11 cellular contexts compared by ENCODE assay signal in the genomic region with DNA sequence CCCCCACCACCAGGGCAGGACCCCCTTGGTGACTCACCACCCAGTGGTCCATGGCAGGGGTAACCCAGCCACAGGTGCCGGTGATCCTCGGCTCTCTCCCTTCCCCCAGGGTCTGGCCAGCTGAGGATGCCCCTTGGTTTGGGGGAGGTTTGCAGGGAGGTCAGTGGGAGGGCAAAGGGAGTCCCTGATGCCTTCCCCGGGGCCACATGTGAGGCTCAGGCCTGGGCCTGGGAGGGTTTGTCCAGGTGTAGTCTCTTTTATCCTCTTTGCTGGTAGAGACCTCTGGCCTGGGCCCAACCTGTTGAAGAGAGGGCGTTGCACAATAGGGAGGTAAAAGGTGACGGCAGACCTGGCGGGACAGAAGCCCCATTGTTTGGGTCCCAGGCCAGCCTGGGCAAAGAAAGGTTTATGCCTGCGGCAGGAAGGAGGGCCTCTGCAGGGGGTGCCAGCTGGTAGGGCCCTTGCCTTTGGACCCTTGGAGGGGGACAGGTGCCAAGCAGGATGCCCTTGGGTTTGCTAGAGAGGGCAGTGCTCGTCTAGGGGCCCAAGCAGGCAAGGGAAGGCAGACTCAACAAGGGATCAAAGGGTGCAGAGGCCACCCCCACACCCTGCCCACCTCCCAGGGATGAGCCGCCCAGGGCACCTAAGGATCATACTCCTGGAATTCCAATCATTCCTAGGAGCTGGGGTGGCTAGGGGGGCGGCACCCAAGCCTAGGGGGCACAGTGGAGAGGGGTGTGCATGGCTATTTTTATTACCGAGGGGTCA. TPM values are rescaled to one million over a fixed set of nuclear protein-coding genes. Genes with fewer than 3 reads are reported as not detected.
DNase-seq lines count a peak whose midpoint lies in the region; TF ChIP-seq lines count a peak whose summit lies in the region.
"Had no signal": no experiment of that assay in that cellular context is flagged by ENCODE, and none has a peak within 500 bp of the region (broad histone marks: within the 10 kb centered on the region; RNA-seq: fewer than 3 reads in every experiment).

No MANE protein-coding gene starts in this region.

- H3K36me3 ChIP-seq in colonic mucosa (no peaks in the 10 kb centered on the region), mucosa of stomach (ENCODE audit: control insufficient read depth, insufficient read depth, low read length) (no peaks in the 10 kb centered on the region), urinary bladder (ENCODE audit: insufficient read depth) (no peaks in the 10 kb centered on the region)
- H3K36me3 ChIP-seq in CD4-positive, alpha-beta memory T cell (ENCODE audit: insufficient read depth, low read length) = no peaks in the 10 kb centered on the region

- H3K27ac ChIP-seq in colonic mucosa (peak overlapping the region; percentile 88), urinary bladder (ENCODE audit: low read depth) (peak overlapping the region; percentile 65)
- no peak overlapping the region for H3K27ac ChIP-seq in CD4-positive, alpha-beta memory T cell (ENCODE audit: low read depth, low read length)

- WGBS in urinary bladder = 68% methylated on average over 11 of the region's 11 CpGs

- POLR2A ChIA-PET in CD4-positive, alpha-beta memory T cell (lab: Charles Lee; ENCODE audit: partially characterized antibody) = no interaction called here

- peak overlapping the region; percentile 94 to 99 for H3K9ac ChIP-seq in colonic mucosa (ENCODE audit: low read depth in 2 of 2, low read length in 2 of 2)
- H3K9ac ChIP-seq in mucosa of stomach (ENCODE audit: low read length) = peak overlapping the region; percentile 96

- intact Hi-C loops in colonic mucosa (cut with DNase I) (no loop called here), CD14-positive monocyte (cut with micrococcal nuclease) (no loop called here)
- intact Hi-C loops in CD4-positive, alpha-beta memory T cell (cut with micrococcal nuclease) = no loop called here

- peaks cover 6% of the 10 kb centered on the region for H3K4me1 ChIP-seq in colonic mucosa
- peaks cover 57% of the 10 kb centered on the region for H3K4me1 ChIP-seq in mucosa of stomach (ENCODE audit: control insufficient read depth, insufficient read depth, low read length)
- H3K4me1 ChIP-seq in urinary bladder (ENCODE audit: insufficient read depth) = no peaks in the 10 kb centered on the region
- H3K4me1 ChIP-seq in CD4-positive, alpha-beta memory T cell (ENCODE audit: insufficient read depth, low read length) = no peaks in the 10 kb centered on the region

- peaks cover 14 to 15% of the 10 kb centered on the region in 2 donors for H3K27me3 Mint-ChIP-seq in CD4-positive, alpha-beta memory T cell
- H3K27me3 Mint-ChIP-seq in CD14-positive monocyte (ENCODE audit: low read depth in 3 of 3) = peaks cover 14 to 22% (median 15%) of the 10 kb centered on the region in 3 donors

- TF ChIP-seq CTCF in colonic mucosa (IDR thresholded peaks at IDR 0.05) (no peak), CD14-positive monocyte (IDR thresholded peaks at IDR 0.05) (no peak)

- no peaks in the 10 kb centered on the region for H3K9me3 Mint-ChIP-seq in CD4-positive, alpha-beta memory T cell
- H3K9me3 Mint-ChIP-seq in CD14-positive monocyte = no peaks in the 10 kb centered on the region
- H3K9me3 Mint-ChIP-seq: immature natural killer cell had no signal

- H3K27ac Mint-ChIP-seq in CD4-positive, alpha-beta memory T cell = no peak overlapping the region
- H3K27ac Mint-ChIP-seq in CD14-positive monocyte = no peak overlapping the region
- H3K27ac Mint-ChIP-seq: immature natural killer cell had no signal

- H3K27me3 ChIP-seq in colonic mucosa = no peaks in the 10 kb centered on the region
- peaks cover 5% of the 10 kb centered on the region for H3K27me3 ChIP-seq in mucosa of stomach (ENCODE audit: control insufficient read depth, insufficient read depth, low read length)
- H3K27me3 ChIP-seq in CD4-positive, alpha-beta memory T cell (ENCODE audit: insufficient read depth, low read length) = no peaks in the 10 kb centered on the region

- DNase-seq in activated CD8-positive, alpha-beta memory T cell treated with anti-CD3 and anti-CD28 coated beads for 24 hours = peak; percentile 50
- DNase-seq in activated CD8-positive, alpha-beta memory T cell treated with anti-CD3 and anti-CD28 coated beads, Interleukin-2, amount 50 U/mL, for 4 hours = no peak
- peak; percentile 90 for DNase-seq in colonic mucosa
- DNase-seq in NCI-H82 (lab: John Stamatoyannopoulos, UW) = no peak
- DNase-seq in CD4-positive, alpha-beta memory T cell = no peak
- no peak for DNase-seq in CD14-positive monocyte (ENCODE audit: low spot score)
- DNase-seq: cerebellar nuclear complex; immature natural killer cell; stimulated activated CD4-positive, alpha-beta T cell treated with anti-CD3 and anti-CD28 coated beads, Interleukin-1b, Interleukin-23, amount 100 ng/mL, for 48 hours had no signal

- H3K9me3 ChIP-seq in colonic mucosa (no peaks in the 10 kb centered on the region), mucosa of stomach (ENCODE audit: control insufficient read depth, low read length) (no peaks in the 10 kb centered on the region)
- no peaks in the 10 kb centered on the region for H3K9me3 ChIP-seq in CD4-positive, alpha-beta memory T cell (ENCODE audit: control insufficient read depth in 1 of 2, low read length in 2 of 2)

- H3K4me3 ChIP-seq in colonic mucosa (peak overlapping the region; percentile 78), mucosa of stomach (ENCODE audit: low read length) (peak overlapping the region; percentile 2), urinary bladder (ENCODE audit: low read depth, low read length) (peak overlapping the region; percentile 50)
- no peak overlapping the region for H3K4me3 ChIP-seq in CD4-positive, alpha-beta memory T cell (ENCODE audit: low read length in 2 of 2)

- CTCF ChIA-PET in CD4-positive, alpha-beta memory T cell (lab: Charles Lee; ENCODE audit: partially characterized antibody) = no interaction called here

- H3K4me1 Mint-ChIP-seq in CD4-positive, alpha-beta memory T cell = peaks cover 0 to 4% (median under 1%) of the 10 kb centered on the region in 4 donors
- H3K4me1 Mint-ChIP-seq in CD14-positive monocyte = peaks cover 19% of the 10 kb centered on the region

- H3K4me3 Mint-ChIP-seq in CD4-positive, alpha-beta memory T cell = no peak overlapping the region
- H3K4me3 Mint-ChIP-seq in CD14-positive monocyte = peak overlapping the region in 1 of 2 donors; percentile 12
- H3K4me3 Mint-ChIP-seq: immature natural killer cell had no signal

- no peaks in the 10 kb centered on the region for H3K36me3 Mint-ChIP-seq in CD4-positive, alpha-beta memory T cell
- no peaks in the 10 kb centered on the region for H3K36me3 Mint-ChIP-seq in CD14-positive monocyte
- H3K36me3 Mint-ChIP-seq: immature natural killer cell had no signal

RNA-seq across cellular contexts. Expression of a gene that starts 0.8 kb away (rescaled TPM):
- total RNA-seq in colonic mucosa (100 to 1,000 TPM; 116 to 130 TPM), urinary bladder (94.1 TPM)
- polyA plus RNA-seq in urinary bladder (155 TPM), CD14-positive monocyte (not detected)
- not detected for total RNA-seq in CD4-positive, alpha-beta memory T cell
- polyA plus RNA-seq in CD4-positive, alpha-beta memory T cell = not detected
- polyA plus RNA-seq: immature natural killer cell had no signal

RNA-seq across cellular contexts. Expression of a gene that starts 41.9 kb away (rescaled TPM):
- not detected for total RNA-seq in colonic mucosa
- 0.21 TPM for total RNA-seq in urinary bladder
- 0.09 TPM for polyA plus RNA-seq in urinary bladder
- not detected for total RNA-seq in CD4-positive, alpha-beta memory T cell
- polyA plus RNA-seq in CD4-positive, alpha-beta memory T cell = not detected
- not detected for polyA plus RNA-seq in CD14-positive monocyte
- polyA plus RNA-seq: immature natural killer cell had no signal

Comparison
In these comparisons a context has a peak if more than half of its experiments do, and no peak if none do; other contexts are left out.
1. DNase-seq: peak in activated CD8-positive, alpha-beta memory T cell treated with anti-CD3 and anti-CD28 coated beads for 24 hours (single experiment) and colonic mucosa (single experiment); none in activated CD8-positive, alpha-beta memory T cell treated with anti-CD3 and anti-CD28 coated beads, Interleukin-2, amount 50 U/mL, for 4 hours (single experiment), NCI-H82 (single experiment), CD4-positive, alpha-beta memory T cell (0 of 5) and CD14-positive monocyte (single experiment).
2. H3K4me3 ChIP-seq: peak in colonic mucosa (single experiment), mucosa of stomach (single experiment) and urinary bladder (single experiment); none in CD4-positive, alpha-beta memory T cell (0 of 2).
3. RNA of a gene that starts 0.8 kb away (total RNA-seq): 116 to 130 TPM in colonic mucosa and 94.1 TPM in urinary bladder (single experiment); not detected in CD4-positive, alpha-beta memory T cell; every median in the first group is over 10 times any median in the second.